ENCODE assay signal across 8 cellular contexts in genomic region chr11:107549253-107549953, GRCh38. TPM values are rescaled to one million over a fixed set of nuclear protein-coding genes. Genes with fewer than 3 reads are reported as not detected.
A peak's percentile ranks its signal among the peaks of the same experiment; 100 is the strongest.
DNase-seq lines count a peak whose midpoint lies in the region; ATAC-seq and TF ChIP-seq lines count a peak whose summit lies in the region.

No MANE protein-coding gene starts in this region.

- H3K36me3 ChIP-seq in tibial artery, result peaks cover 30 to 37% (median 37%) of the 10 kb centered on the region in 3 donors

- no peak for ATAC-seq in HG03354 (IDR thresholded peaks at IDR 0.05; ENCODE audit: poor library complexity, severe bottlenecking, unreplicated experiment)

- no peak overlapping the region for H3K27ac ChIP-seq in tibial artery

- H3K9me3 ChIP-seq in tibial artery, result no peaks in the 10 kb centered on the region

- no peak overlapping the region for H3K4me3 ChIP-seq in tibial artery

- H3K27me3 ChIP-seq in tibial artery, result no peaks in the 10 kb centered on the region

- DNase-seq in NOMO-1 treated with DMSO at 0.1 percent for 48 hours (lab: John Stamatoyannopoulos, UW; ENCODE audit: unreplicated experiment), result peak; percentile 38
- DNase-seq in NOMO-1 treated with dmso at 0.1 percent for 144 hours (lab: John Stamatoyannopoulos, UW; ENCODE audit: unreplicated experiment), result no peak
- DNase-seq in H4 (ENCODE audit: low spot score), result peak; percentile 38
- peak; percentile 44 to 76 for DNase-seq in NCI-H526 (lab: John Stamatoyannopoulos, UW)
- peak; percentile 9 for DNase-seq in amniotic stem cell (lab: John Stamatoyannopoulos, UW)
- DNase-seq in inferior parietal cortex (ENCODE audit: extremely low spot score), result peak; percentile 80
- no peak for DNase-seq in tibial artery

- TF ChIP-seq CTCF in tibial artery (IDR thresholded peaks at IDR 0.05), result peak; percentile 65 to 86

- no peaks in the 10 kb centered on the region for H3K4me1 ChIP-seq in tibial artery

- intact Hi-C loops in tibial artery (cut with DNase I; ENCODE audit: low total_unique reads), result no loop called here

RNA-seq across cellular contexts. Expression of gene ALKBH8, which starts 16.1 kb away (rescaled TPM):
- total RNA-seq in H4 (2014; rRNA removed; shearing (Covaris generic)), result 7.9 and 12.6 TPM in 2 replicates

RNA-seq across cellular contexts. Expression of gene ELMOD1, which starts 41.5 kb away (rescaled TPM):
- 3.3 and 3.9 TPM in 2 replicates for total RNA-seq in H4 (2014; rRNA removed; shearing (Covaris generic))

Comparison
In these comparisons a context has a peak if more than half of its experiments do, and no peak if none do; other contexts are left out.
1. DNase-seq: peak in NOMO-1 treated with DMSO at 0.1 percent for 48 hours (single experiment), H4 (single experiment), NCI-H526 (2 of 2), amniotic stem cell (single experiment) and inferior parietal cortex (single experiment); none in NOMO-1 treated with dmso at 0.1 percent for 144 hours (single experiment) and tibial artery (0 of 2).